In genomic region chr11:47314992-47315391, GRCh38 we compare ENCODE assay signal across 1 cellular context.
TF ChIP-seq lines count a peak whose summit lies in the region.

No MANE protein-coding gene starts in this region.

TF ChIP-seq in SK-N-SH, 30 proteins besides CTCF, POLR2A, EP300 and RAD21 (continued from another document):
- no peak for TF ChIP-seq TCF12 (IDR thresholded peaks at IDR 0.05)
